13 cellular contexts compared by ENCODE assay signal in the genomic region with DNA sequence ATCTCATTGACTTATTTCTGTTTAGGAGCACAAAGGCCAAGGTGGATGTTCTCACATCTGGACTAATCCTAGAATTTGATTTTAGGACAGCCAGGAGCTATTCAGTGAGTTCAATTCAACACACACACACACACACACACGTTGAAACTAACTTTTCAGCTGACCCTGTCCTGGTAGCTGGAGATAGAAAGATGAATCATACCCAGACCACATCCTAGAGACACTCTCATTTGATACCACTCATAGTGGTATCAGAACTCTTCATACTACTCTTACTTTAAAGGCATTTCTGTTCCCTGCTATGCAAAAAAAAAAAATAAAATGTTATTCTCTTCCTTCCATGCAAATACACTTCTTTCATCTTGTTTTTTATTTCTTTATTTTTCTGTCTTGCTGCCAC. TPM values are rescaled to one million over a fixed set of nuclear protein-coding genes. Genes with fewer than 3 reads are reported as not detected.
DNase-seq lines count a peak whose midpoint lies in the region; ATAC-seq and TF ChIP-seq lines count a peak whose summit lies in the region.
"Had no signal": no experiment of that assay in that cellular context is flagged by ENCODE, and none has a peak within 500 bp of the region (broad histone marks: within the 10 kb centered on the region; RNA-seq: fewer than 3 reads in every experiment).

No MANE protein-coding gene starts in this region.

- H3K36me3 ChIP-seq in upper lobe of left lung (peaks cover 0 to 19% (median 0%) of the 10 kb centered on the region in 4 donors), MG63 (no peaks in the 10 kb centered on the region)

- H3K27me3 ChIP-seq in upper lobe of left lung: no peaks in the 10 kb centered on the region
- H3K27me3 ChIP-seq in MG63: no peaks in the 10 kb centered on the region

- 52 to 63% methylated on average over 1 of the region's 1 CpG for WGBS in upper lobe of left lung, 2 donors

- no peak for TF ChIP-seq CTCF in upper lobe of left lung (IDR thresholded peaks at IDR 0.05)

- no peak for TF ChIP-seq POLR2A in upper lobe of left lung (IDR thresholded peaks at IDR 0.05)

- no peak overlapping the region for H3K4me3 ChIP-seq in upper lobe of left lung
- no peak overlapping the region for H3K4me3 ChIP-seq in MG63

- ATAC-seq in GM18502 (IDR thresholded peaks at IDR 0.05; ENCODE audit: poor library complexity, unreplicated experiment): peak; percentile 95
- peak; percentile 97 for ATAC-seq in GM19463 (IDR thresholded peaks at IDR 0.05; ENCODE audit: unreplicated experiment)
- peak; percentile 98 for ATAC-seq in HG02973 (IDR thresholded peaks at IDR 0.05; ENCODE audit: unreplicated experiment)
- ATAC-seq in upper lobe of left lung (ENCODE audit: low FRiP score in 2 of 2): no peak

- DNase-seq in MV-4-11 (lab: John Stamatoyannopoulos, UW) (peak; percentile 1), COR-L47 (lab: John Stamatoyannopoulos, UW) (no peak), upper lobe of left lung (no peak), MG63 (no peak), DMS53 (lab: John Stamatoyannopoulos, UW) (no peak)
- DNase-seq: activated gamma-delta T cell treated with Interleukin-2 at 50 U/mL for 16 hours; AML-193; kidney; SIG-M5; stimulated activated naive CD4-positive, alpha-beta T cell had no signal

- H3K9me3 ChIP-seq in upper lobe of left lung (no peaks in the 10 kb centered on the region), MG63 (no peaks in the 10 kb centered on the region)

- no peak for TF ChIP-seq EP300 in upper lobe of left lung (IDR thresholded peaks at IDR 0.05)

- H3K27ac ChIP-seq in upper lobe of left lung: no peak overlapping the region

- no peaks in the 10 kb centered on the region for H3K4me1 ChIP-seq in upper lobe of left lung

RNA-seq across cellular contexts. Expression of a gene that starts 36.7 kb away (rescaled TPM):
- total RNA-seq in upper lobe of left lung: 10 to 100 TPM; 14.0 to 30.4 (median 16.6) TPM
- not detected in 2 replicates for total RNA-seq in MG63 (2014; rRNA removed; shearing (Covaris generic); ENCODE audit: low replicate concordance)

Comparison
In these comparisons a context has a peak if more than half of its experiments do, and no peak if none do; other contexts are left out.
1. ATAC-seq: peak in GM18502 (single experiment), GM19463 (single experiment) and HG02973 (single experiment); none in upper lobe of left lung (0 of 2).
2. RNA of a gene that starts 36.7 kb away (total RNA-seq): 14.0 to 30.4 TPM in upper lobe of left lung; not detected in MG63; every median in the first group is over 10 times any median in the second.